8 cellular contexts compared by ENCODE assay signal in genomic region chr19:10259162-10259905, GRCh38. TPM values are rescaled to one million over a fixed set of nuclear protein-coding genes. Genes with fewer than 3 reads are reported as not detected.
A peak's percentile ranks its signal among the peaks of the same experiment; 100 is the strongest.
DNase-seq lines count a peak whose midpoint lies in the region; TF ChIP-seq lines count a peak whose summit lies in the region.

No MANE protein-coding gene starts in this region.

- no peaks in the 10 kb centered on the region for H3K27me3 Mint-ChIP-seq in Caco-2 (ENCODE audit: insufficient read depth, unreplicated experiment)
- no peaks in the 10 kb centered on the region for H3K27me3 Mint-ChIP-seq in activated T-cell treated with anti-CD3 and anti-CD28 coated beads, Interleukin-2, amount 50 U/mL, for 24 hours
- H3K27me3 Mint-ChIP-seq in neural crest cell (ENCODE audit: low read depth): no peaks in the 10 kb centered on the region
- H3K27me3 Mint-ChIP-seq in stimulated activated naive CD8-positive, alpha-beta T cell treated with anti-CD3 and anti-CD28 coated beads, Interleukin-15, Interleukin-2, amounts not matched to agents 100 ng/mL and 50 ng/mL, for 24 hours: no peaks in the 10 kb centered on the region

- H3K9me3 Mint-ChIP-seq in Caco-2 (ENCODE audit: unreplicated experiment) (no peaks in the 10 kb centered on the region), neural crest cell (no peaks in the 10 kb centered on the region)
- H3K9me3 Mint-ChIP-seq in activated T-cell treated with anti-CD3 and anti-CD28 coated beads, Interleukin-2, amount 50 U/mL, for 24 hours: no peaks in the 10 kb centered on the region
- H3K9me3 Mint-ChIP-seq in stimulated activated naive CD8-positive, alpha-beta T cell treated with anti-CD3 and anti-CD28 coated beads, Interleukin-15, Interleukin-2, amounts not matched to agents 100 ng/mL and 50 ng/mL, for 24 hours: no peaks in the 10 kb centered on the region

- H3K27ac Mint-ChIP-seq in Caco-2 (ENCODE audit: unreplicated experiment) (no peak overlapping the region), neural crest cell (ENCODE audit: unreplicated experiment) (no peak overlapping the region)
- peak overlapping the region; percentile 95 for H3K27ac Mint-ChIP-seq in activated T-cell treated with anti-CD3 and anti-CD28 coated beads, Interleukin-2, amount 50 U/mL, for 24 hours
- H3K27ac Mint-ChIP-seq in stimulated activated naive CD8-positive, alpha-beta T cell treated with anti-CD3 and anti-CD28 coated beads, Interleukin-15, Interleukin-2, amounts not matched to agents 100 ng/mL and 50 ng/mL, for 24 hours: peak overlapping the region; percentile 84

- H3K4me3 Mint-ChIP-seq in Caco-2 (ENCODE audit: unreplicated experiment): no peak overlapping the region
- peak overlapping the region; percentile 57 for H3K4me3 Mint-ChIP-seq in activated T-cell treated with anti-CD3 and anti-CD28 coated beads, Interleukin-2, amount 50 U/mL, for 24 hours
- H3K4me3 Mint-ChIP-seq in neural crest cell: no peak overlapping the region
- H3K4me3 Mint-ChIP-seq in stimulated activated naive CD8-positive, alpha-beta T cell treated with anti-CD3 and anti-CD28 coated beads, Interleukin-15, Interleukin-2, amounts not matched to agents 100 ng/mL and 50 ng/mL, for 24 hours: peak overlapping the region; percentile 44

- TF ChIP-seq CTCF in Caco-2 (IDR thresholded peaks at IDR 0.05; ENCODE audit: insufficient read depth in 1 of 2, low read depth in 1 of 2, low read length in 1 of 2, severe bottlenecking in 1 of 2, unreplicated experiment in 1 of 2) (peak; percentile 66 to 75), Peyer's patch (IDR thresholded peaks at IDR 0.05) (peak; percentile 40 to 73 (median 62)), neural crest cell (conservative IDR thresholded peaks at IDR 0.05) (peak; percentile 77)

- H3K9me3 ChIP-seq in Caco-2 (no peaks in the 10 kb centered on the region), Peyer's patch (no peaks in the 10 kb centered on the region)

- H3K4me1 ChIP-seq in Caco-2: peaks cover 27% of the 10 kb centered on the region
- no peaks in the 10 kb centered on the region for H3K4me1 ChIP-seq in Peyer's patch

- TF ChIP-seq POLR2A in Peyer's patch (IDR thresholded peaks at IDR 0.05): no peak

- CTCF ChIA-PET in Caco-2 (lab: Charles Lee): interaction anchor here (0.5 to 3.4 kb wide), 26 partner anchors 9 to 634 kb away, joined by 3 to 54 read pairs (median 4); partner anchors contain the start of genes FDX2, ICAM1, ICAM5 and RAVER1

- in situ Hi-C loops in KBM-7 (cut with MboI; ENCODE audit: low pct_unique_long_range_greater_than_20kb, low sequenced_read_pairs): no loop called here

- H3K27me3 ChIP-seq in Caco-2 (replicated peaks; ENCODE audit: control insufficient read depth, insufficient read depth, low read length): no peaks in the 10 kb centered on the region
- H3K27me3 ChIP-seq in Peyer's patch: no peaks in the 10 kb centered on the region

- no peak overlapping the region for H3K27ac ChIP-seq in Peyer's patch

- POLR2A ChIA-PET in Caco-2 (lab: Charles Lee): interaction anchor here (0.6 to 1.7 kb wide), 8 partner anchors 10 to 163 kb away, joined by 3 to 13 read pairs (median 4); partner anchors contain the start of genes ICAM1 and ICAM5

- no TSS peak for BruUV-seq in Caco-2 (replicated peaks; lab: Mats Ljungman, UMichigan)

- H3K4me3 ChIP-seq in Caco-2 (ENCODE audit: low read depth, low read length): no peak overlapping the region
- no peak overlapping the region for H3K4me3 ChIP-seq in Peyer's patch

- DNase-seq in Caco-2 (peak; percentile 92 to 94), KBM-7 (peak; percentile 87), Peyer's patch (peak; percentile 79 to 96 (median 96)), fibroblast of peridontal ligament (ENCODE audit: extremely low read depth) (peak; percentile 81), neural crest cell (ENCODE audit: low read depth, low spot score) (peak; percentile 94), NCI-H187 treated with DMSO at 0.1 percent for 48 hours (lab: John Stamatoyannopoulos, UW) (no peak)
- peak; percentile 89 for DNase-seq in activated T-cell treated with anti-CD3 and anti-CD28 coated beads, Interleukin-2, amount 50 U/mL, for 24 hours

- intact Hi-C loops in Caco-2 (cut with micrococcal nuclease; ENCODE audit: unreplicated experiment): loop anchor here (1.0 kb wide), 1 partner anchor 130 kb away; no protein-coding TSS in a partner anchor

- peaks cover 7% of the 10 kb centered on the region for H3K4me1 Mint-ChIP-seq in Caco-2 (ENCODE audit: low read depth, unreplicated experiment)
- H3K4me1 Mint-ChIP-seq in activated T-cell treated with anti-CD3 and anti-CD28 coated beads, Interleukin-2, amount 50 U/mL, for 24 hours (ENCODE audit: low read depth): peaks cover 37% of the 10 kb centered on the region
- no peaks in the 10 kb centered on the region for H3K4me1 Mint-ChIP-seq in neural crest cell
- H3K4me1 Mint-ChIP-seq in stimulated activated naive CD8-positive, alpha-beta T cell treated with anti-CD3 and anti-CD28 coated beads, Interleukin-15, Interleukin-2, amounts not matched to agents 100 ng/mL and 50 ng/mL, for 24 hours (ENCODE audit: low read depth): peaks cover 25% of the 10 kb centered on the region

- H3K36me3 ChIP-seq in Caco-2 (ENCODE audit: control insufficient read depth, insufficient read depth, low read length) (peaks cover 2% of the 10 kb centered on the region; the same call in 1 of the 2 replicates), Peyer's patch (peaks cover 0 to 44% (median 0%) of the 10 kb centered on the region in 3 donors)

- H3K36me3 Mint-ChIP-seq in Caco-2 (ENCODE audit: insufficient read depth, unreplicated experiment) (peaks cover 30% of the 10 kb centered on the region), neural crest cell (ENCODE audit: low read depth) (peaks cover 10% of the 10 kb centered on the region)
- peaks cover 57% of the 10 kb centered on the region for H3K36me3 Mint-ChIP-seq in activated T-cell treated with anti-CD3 and anti-CD28 coated beads, Interleukin-2, amount 50 U/mL, for 24 hours (ENCODE audit: low read depth)
- H3K36me3 Mint-ChIP-seq in stimulated activated naive CD8-positive, alpha-beta T cell treated with anti-CD3 and anti-CD28 coated beads, Interleukin-15, Interleukin-2, amounts not matched to agents 100 ng/mL and 50 ng/mL, for 24 hours (ENCODE audit: low read depth): peaks cover 37% of the 10 kb centered on the region

RNA-seq across cellular contexts. Expression of gene MRPL4, which starts 7.3 kb away (rescaled TPM):
- total RNA-seq in Caco-2 (2022) (85.9 and 87.4 TPM in 2 replicates), Peyer's patch (10 to 100 TPM; 43.8 to 49.6 (median 45.3) TPM), neural crest cell (75.4 and 75.6 TPM in 2 replicates)

RNA-seq across cellular contexts. Expression of gene ICAM1, which starts 11.6 kb away (rescaled TPM):
- total RNA-seq in Caco-2 (2022): 15.7 and 17.9 TPM in 2 replicates
- 10 to 100 TPM in 2 of 4 donors, 1 to 10 TPM in 2; 2.6 to 62.7 (median 12.7) TPM for total RNA-seq in Peyer's patch
- 0.14 and 0.23 TPM in 2 replicates for total RNA-seq in neural crest cell

RNA-seq across cellular contexts. Expression of gene ICAM4, which starts 27.4 kb away (rescaled TPM):
- total RNA-seq in Caco-2 (2022): 9.0 and 9.4 TPM in 2 replicates
- total RNA-seq in Peyer's patch: not detected
- total RNA-seq in neural crest cell: not detected in 2 replicates

RNA-seq across cellular contexts. Expression of gene S1PR2, which starts 28.2 kb away (rescaled TPM):
- total RNA-seq in Caco-2 (2022) (6.2 and 7.2 TPM in 2 replicates), Peyer's patch (1 to 10 TPM; 2.8 to 4.8 (median 3.1) TPM), neural crest cell (24.8 and 26.3 TPM in 2 replicates)

RNA-seq across cellular contexts. Expression of gene ICAM5, which starts 30.4 kb away (rescaled TPM):
- total RNA-seq in Caco-2 (2022) (2.5 and 3.2 TPM in 2 replicates), Peyer's patch (under 1 TPM in 1 of 4 donors, not detected in 3; 0.27 TPM), neural crest cell (not detected in 2 replicates)

Comparison
In these comparisons a context has a peak if more than half of its experiments do, and no peak if none do; other contexts are left out.
1. H3K27ac Mint-ChIP-seq: peak in activated T-cell treated with anti-CD3 and anti-CD28 coated beads, Interleukin-2, amount 50 U/mL, for 24 hours (single experiment) and stimulated activated naive CD8-positive, alpha-beta T cell treated with anti-CD3 and anti-CD28 coated beads, Interleukin-15, Interleukin-2, amounts not matched to agents 100 ng/mL and 50 ng/mL, for 24 hours (single experiment); none in Caco-2 (single experiment) and neural crest cell (single experiment).
2. H3K4me3 Mint-ChIP-seq: peak in activated T-cell treated with anti-CD3 and anti-CD28 coated beads, Interleukin-2, amount 50 U/mL, for 24 hours (single experiment) and stimulated activated naive CD8-positive, alpha-beta T cell treated with anti-CD3 and anti-CD28 coated beads, Interleukin-15, Interleukin-2, amounts not matched to agents 100 ng/mL and 50 ng/mL, for 24 hours (single experiment); none in Caco-2 (single experiment) and neural crest cell (single experiment).
3. Peak in every context shown above with its lines, with median percentiles within 50 percentile points of each other: CTCF ChIP-seq.